9 cellular contexts compared by ENCODE assay signal in genomic region chr10:112137381-112137987, GRCh38. TPM values are rescaled to one million over a fixed set of nuclear protein-coding genes. Genes with fewer than 3 reads are reported as not detected.
DNase-seq lines count a peak whose midpoint lies in the region; ATAC-seq and TF ChIP-seq lines count a peak whose summit lies in the region.
"Had no signal": no experiment of that assay in that cellular context is flagged by ENCODE, and none has a peak within 500 bp of the region (broad histone marks: within the 10 kb centered on the region; RNA-seq: fewer than 3 reads in every experiment).

No MANE protein-coding gene starts in this region.

- peak; percentile 88 for TF ChIP-seq RAD21 in Ishikawa (IDR thresholded peaks at IDR 0.05; ENCODE audit: low read depth)

- H3K36me3 ChIP-seq in CD4-positive, alpha-beta memory T cell (ENCODE audit: insufficient read depth, low read length), result no peaks in the 10 kb centered on the region
- no peaks in the 10 kb centered on the region for H3K36me3 ChIP-seq in cardiac muscle cell
- H3K36me3 ChIP-seq in prostate gland, result no peaks in the 10 kb centered on the region
- H3K36me3 ChIP-seq in vagina, result no peaks in the 10 kb centered on the region

- no peaks in the 10 kb centered on the region for H3K27me3 ChIP-seq in CD4-positive, alpha-beta memory T cell (ENCODE audit: insufficient read depth, low read length)
- H3K27me3 ChIP-seq in cardiac muscle cell, result no peaks in the 10 kb centered on the region
- H3K27me3 ChIP-seq in prostate gland (replicated peaks; ENCODE audit: insufficient read depth), result no peaks in the 10 kb centered on the region
- H3K27me3 ChIP-seq in vagina, result no peaks in the 10 kb centered on the region

- H3K4me1 ChIP-seq in CD4-positive, alpha-beta memory T cell (ENCODE audit: insufficient read depth, low read length), result no peaks in the 10 kb centered on the region
- no peaks in the 10 kb centered on the region for H3K4me1 ChIP-seq in cardiac muscle cell (ENCODE audit: low read depth)
- no peaks in the 10 kb centered on the region for H3K4me1 ChIP-seq in prostate gland (replicated peaks)
- no peaks in the 10 kb centered on the region for H3K4me1 ChIP-seq in vagina

- no peak overlapping the region for H3K27ac Mint-ChIP-seq in CD4-positive, alpha-beta memory T cell
- H3K27ac Mint-ChIP-seq in activated naive CD4-positive, alpha-beta T cell treated with anti-CD3 and anti-CD28 coated beads, Interleukin-2, amount 50 U/mL, for 72 hours, result no peak overlapping the region

- peak; percentile 41 to 59 (median 42) for DNase-seq in CD4-positive, alpha-beta memory T cell
- DNase-seq in SK-MEL-5 (ENCODE audit: low read depth, low spot score), result peak; percentile 69
- DNase-seq in activated naive CD4-positive, alpha-beta T cell treated with anti-CD3 and anti-CD28 coated beads, Interleukin-2, amount 50 U/mL, for 72 hours (ENCODE audit: low spot score in 2 of 2), result peak; percentile 58 to 83
- peak; percentile 72 to 85 for DNase-seq in cardiac muscle cell (ENCODE audit: low read depth in 1 of 2, low spot score in 1 of 2)
- DNase-seq in prostate gland (ENCODE audit: low spot score), result peak; percentile 44
- DNase-seq in vagina (ENCODE audit: extremely low spot score in 2 of 2), result no peak

- ATAC-seq in GM19452 (IDR thresholded peaks at IDR 0.05; ENCODE audit: unreplicated experiment), result peak; percentile 47
- ATAC-seq in activated naive CD4-positive, alpha-beta T cell treated with anti-CD3 and anti-CD28 coated beads, Interleukin-2, amount 50 U/mL, for 72 hours, result peak; percentile 66 to 69

- H3K36me3 Mint-ChIP-seq in CD4-positive, alpha-beta memory T cell, result no peaks in the 10 kb centered on the region
- no peaks in the 10 kb centered on the region for H3K36me3 Mint-ChIP-seq in activated naive CD4-positive, alpha-beta T cell treated with anti-CD3 and anti-CD28 coated beads, Interleukin-2, amount 50 U/mL, for 72 hours

- TF ChIP-seq POLR2A in prostate gland (IDR thresholded peaks at IDR 0.05), result no peak
- no peak for TF ChIP-seq POLR2A in vagina (IDR thresholded peaks at IDR 0.05)

- no peaks in the 10 kb centered on the region for H3K9me3 ChIP-seq in CD4-positive, alpha-beta memory T cell (ENCODE audit: control insufficient read depth in 1 of 2, low read length in 2 of 2)
- H3K9me3 ChIP-seq in cardiac muscle cell (ENCODE audit: low read depth) (no peaks in the 10 kb centered on the region), prostate gland (no peaks in the 10 kb centered on the region), vagina (no peaks in the 10 kb centered on the region)

- TF ChIP-seq CTCF in cardiac muscle cell (IDR thresholded peaks at IDR 0.05; ENCODE audit: low read depth, low read length) (peak; percentile 91), prostate gland (IDR thresholded peaks at IDR 0.05) (peak; percentile 71 to 80 (median 78)), vagina (IDR thresholded peaks at IDR 0.05) (peak; percentile 16 to 82 (median 82))

- intact Hi-C loops in CD4-positive, alpha-beta memory T cell (cut with micrococcal nuclease), result loop anchor here (1.0 to 5.0 kb wide), 3 partner anchors 1527 to 1830 kb away; no protein-coding TSS in a partner anchor
- intact Hi-C loops in prostate gland (cut with DNase I) (loop anchor here (10.0 kb wide), 2 partner anchors 853 to 1063 kb away; partner anchors contain the start of gene ADRA2A), vagina (cut with DNase I) (no loop called here)

- no peaks in the 10 kb centered on the region for H3K9me3 Mint-ChIP-seq in CD4-positive, alpha-beta memory T cell
- no peaks in the 10 kb centered on the region for H3K9me3 Mint-ChIP-seq in activated naive CD4-positive, alpha-beta T cell treated with anti-CD3 and anti-CD28 coated beads, Interleukin-2, amount 50 U/mL, for 72 hours

- POLR2A ChIA-PET in CD4-positive, alpha-beta memory T cell (lab: Charles Lee; ENCODE audit: partially characterized antibody), result no interaction called here

- no peak for TF ChIP-seq EP300 in Ishikawa (IDR thresholded peaks at IDR 0.05; ENCODE audit: borderline replicate concordance)

- in situ Hi-C loops in SK-MEL-5 (cut with HindIII; ENCODE audit: low pct_unique_long_range_greater_than_20kb, low sequenced_read_pairs), result no loop called here

- no peak overlapping the region for H3K4me3 Mint-ChIP-seq in CD4-positive, alpha-beta memory T cell

- peaks cover 0 to 2% of the 10 kb centered on the region in 2 donors for H3K27me3 Mint-ChIP-seq in CD4-positive, alpha-beta memory T cell

- 38% methylated on average over 9 of the region's 9 CpGs for WGBS in prostate gland

- no peak overlapping the region for H3K27ac ChIP-seq in CD4-positive, alpha-beta memory T cell (ENCODE audit: low read depth, low read length)
- no peak overlapping the region for H3K27ac ChIP-seq in cardiac muscle cell
- H3K27ac ChIP-seq in prostate gland, result no peak overlapping the region
- no peak overlapping the region for H3K27ac ChIP-seq in vagina
- H3K27ac ChIP-seq: SK-N-MC had no signal

- CTCF ChIA-PET in CD4-positive, alpha-beta memory T cell (lab: Charles Lee; ENCODE audit: partially characterized antibody), result interaction anchor here (0.6 to 9.1 kb wide), 30 partner anchors 12 to 1831 kb away, joined by 3 to 161 read pairs (median 4); partner anchors contain the start of gene ADRA2A

- H3K4me1 Mint-ChIP-seq in CD4-positive, alpha-beta memory T cell, result no peaks in the 10 kb centered on the region

- no peak overlapping the region for H3K4me3 ChIP-seq in CD4-positive, alpha-beta memory T cell (ENCODE audit: low read length in 2 of 2)
- H3K4me3 ChIP-seq in cardiac muscle cell, result no peak overlapping the region
- H3K4me3 ChIP-seq in prostate gland, result no peak overlapping the region
- no peak overlapping the region for H3K4me3 ChIP-seq in vagina
- H3K4me3 ChIP-seq: SK-N-MC had no signal

TF ChIP-seq in Ishikawa, 13 proteins besides CTCF, POLR2A, EP300 and RAD21:
- peak; percentile 96 for TF ChIP-seq TEAD4 (IDR thresholded peaks at IDR 0.05)
- TF ChIP-seq FOXM1 (IDR thresholded peaks at IDR 0.05; ENCODE audit: borderline replicate concordance, low read depth), result no peak
- no peak for TF ChIP-seq YY1 (IDR thresholded peaks at IDR 0.05; ENCODE audit: low read depth)

RNA-seq across cellular contexts. Expression of gene GPAM, which starts 46.1 kb away (rescaled TPM):
- total RNA-seq in CD4-positive, alpha-beta memory T cell, result 1 to 10 TPM; 6.3 to 8.8 TPM
- 1 to 10 TPM; 1.9 to 2.2 TPM for polyA plus RNA-seq in CD4-positive, alpha-beta memory T cell
- total RNA-seq in SK-MEL-5 (2014; rRNA removed; shearing (Covaris generic)), result 17.6 and 17.8 TPM in 2 replicates
- polyA plus RNA-seq in SK-MEL-5 (2015; cell fraction: cytosol; rRNA removed), result 8.3 and 10.0 TPM in 2 replicates
- 27.3 and 27.4 TPM in 2 replicates for polyA plus RNA-seq in SK-MEL-5 (2015; cell fraction: nucleus; rRNA removed)
- total RNA-seq in activated naive CD4-positive, alpha-beta T cell treated with anti-CD3 and anti-CD28 coated beads, Interleukin-2, amount 50 U/mL, for 72 hours, result 1 to 10 TPM; 6.3 to 7.5 TPM
- total RNA-seq in cardiac muscle cell (9.4 and 11.1 TPM in 2 replicates), prostate gland (10 to 100 TPM in 1 of 2 donors, 1 to 10 TPM in 1; 4.2 to 14.9 TPM), vagina (6.9 TPM)
- 4.7 and 9.6 TPM in 2 replicates for polyA plus RNA-seq in cardiac muscle cell

Comparison
In these comparisons a context has a peak if more than half of its experiments do, and no peak if none do; other contexts are left out.
1. DNase-seq: peak in CD4-positive, alpha-beta memory T cell (5 of 5), SK-MEL-5 (single experiment), activated naive CD4-positive, alpha-beta T cell treated with anti-CD3 and anti-CD28 coated beads, Interleukin-2, amount 50 U/mL, for 72 hours (2 of 2), cardiac muscle cell (2 of 2) and prostate gland (single experiment); none in vagina (0 of 2).
2. Peak in every context shown above with its lines, with median percentiles within 50 percentile points of each other: CTCF ChIP-seq.